Comparison of ENCODE assay signal across 25 cellular contexts in genomic region chr7:156604836-156605695, GRCh38. TPM values are rescaled to one million over a fixed set of nuclear protein-coding genes. Genes with fewer than 3 reads are reported as not detected.
DNase-seq lines count a peak whose midpoint lies in the region; ATAC-seq, FAIRE-seq and TF ChIP-seq lines count a peak whose summit lies in the region.
"Had no signal": no experiment of that assay in that cellular context is flagged by ENCODE, and none has a peak within 500 bp of the region (broad histone marks: within the 10 kb centered on the region; RNA-seq: fewer than 3 reads in every experiment).

No MANE protein-coding gene starts in this region.

- H3K9me3 ChIP-seq in IMR-90 (ENCODE audit: control insufficient read depth, insufficient read depth, low read length) (no peaks in the 10 kb centered on the region), H1 (ENCODE audit: insufficient read depth in 2 of 2, low read depth in 1 of 2, low read length in 1 of 2) (no peaks in the 10 kb centered on the region), osteoblast (ENCODE audit: low read depth, low read length) (no peaks in the 10 kb centered on the region)
- H3K9me3 ChIP-seq: MG63, SJSA1 had no signal

- H3K27ac Mint-ChIP-seq in activated naive CD4-positive, alpha-beta T cell treated with anti-CD3 and anti-CD28 coated beads, Interleukin-2, amount 10 ng/mL, durations not matched to agents 7 days and 5 days: peak overlapping the region; percentile 26
- no peak overlapping the region for H3K27ac Mint-ChIP-seq in activated naive CD4-positive, alpha-beta T cell treated with anti-CD3 and anti-CD28 coated beads, Interleukin-2, amount 50 U/mL, for 72 hours
- H3K27ac Mint-ChIP-seq: CD4-positive, alpha-beta T cell had no signal

- H3K4me3 Mint-ChIP-seq in activated naive CD4-positive, alpha-beta T cell treated with anti-CD3 and anti-CD28 coated beads, Interleukin-2, amount 10 ng/mL, durations not matched to agents 7 days and 5 days: no peak overlapping the region
- H3K4me3 Mint-ChIP-seq: CD4-positive, alpha-beta T cell had no signal

- H4K91ac ChIP-seq in IMR-90 (ENCODE audit: insufficient read depth, low read depth, low read length) (no peak overlapping the region), H1 (replicated peaks; ENCODE audit: insufficient read length, low read length) (no peak overlapping the region)

- no peaks in the 10 kb centered on the region for H4K20me1 ChIP-seq in IMR-90 (ENCODE audit: insufficient read depth, low read length)
- H4K20me1 ChIP-seq in H1 (replicated peaks in 1 of 2; ENCODE audit: control insufficient read depth in 1 of 2, insufficient read depth in 2 of 2, low read length in 2 of 2): no peaks in the 10 kb centered on the region
- no peaks in the 10 kb centered on the region for H4K20me1 ChIP-seq in osteoblast (ENCODE audit: insufficient read depth, low read length)
- H4K20me1 ChIP-seq: BLaER1 had no signal

- H3K9me1 ChIP-seq in IMR-90 (ENCODE audit: insufficient read depth, low read length): no peaks in the 10 kb centered on the region

- no peak for DNase-seq in activated naive CD4-positive, alpha-beta T cell treated with anti-CD3 and anti-CD28 coated beads, Interleukin-2, amount 10 ng/mL, durations not matched to agents 7 days and 5 days
- no peak for DNase-seq in activated naive CD4-positive, alpha-beta T cell treated with anti-CD3 and anti-CD28 coated beads, Interleukin-2, amount 50 U/mL, for 72 hours (ENCODE audit: low spot score in 2 of 2)
- DNase-seq in IMR-90 (no peak), H1 (ENCODE audit: low read depth in 1 of 2, low spot score in 2 of 2) (no peak), osteoblast (ENCODE audit: insufficient read length, low spot score, missing footprints) (peak; percentile 56), NCI-H2227 treated with DMSO at 0.1 percent for 48 hours (lab: John Stamatoyannopoulos, UW) (no peak), H4 (ENCODE audit: low spot score) (no peak), foreskin fibroblast (no peak)
- DNase-seq: CD4-positive, alpha-beta T cell; GOT3; KBM-7; NCI-H1105 treated with DMSO at 0.1 percent for 48 hours; NCI-H146; NCI-H1930; NCI-H2107; NCI-H446 treated with DMSO at 0.1 percent for 48 hours; NCI-H526; PC-9; Right ventricle myocardium superior had no signal

- no peaks in the 10 kb centered on the region for H3K4me1 ChIP-seq in IMR-90 (ENCODE audit: control insufficient read depth, insufficient read depth, low read length)
- H3K4me1 ChIP-seq in H1 (replicated peaks in 1 of 4; ENCODE audit: control insufficient read depth in 3 of 4, insufficient read depth in 4 of 4, low read length in 3 of 4): peaks cover 0 to under 1% (median 0%) of the 10 kb centered on the region in 4 experiments; a peak in 2 of 7 replicates
- no peaks in the 10 kb centered on the region for H3K4me1 ChIP-seq in osteoblast (ENCODE audit: insufficient read depth, low read length)

- TF ChIP-seq CTCF in IMR-90 (conservative IDR thresholded peaks at IDR 0.05; ENCODE audit: low read depth, low read length) (no peak), H1 (IDR thresholded peaks at IDR 0.05; ENCODE audit: control extremely low read depth in 1 of 3, insufficient read depth in 1 of 3, low read depth in 1 of 3, low read length in 3 of 3) (no peak), osteoblast (IDR thresholded peaks at IDR 0.05; ENCODE audit: extremely low read depth, low read depth, low read length) (no peak), foreskin fibroblast (IDR thresholded peaks at IDR 0.05; ENCODE audit: low read depth, low read length) (no peak)

- POLR2A ChIA-PET in IMR-90 (lab: Charles Lee; ENCODE audit: unreplicated experiment) (no interaction called here), H1 (lab: Charles Lee; ENCODE audit: partially characterized antibody) (interaction anchor here (1.0 to 1.6 kb wide), 2 partner anchors 8 to 223 kb away, joined by 3 to 4 read pairs; no protein-coding TSS in a partner anchor)

- H4K8ac ChIP-seq in IMR-90 (ENCODE audit: low read depth in 2 of 2, low read length in 2 of 2) (no peak overlapping the region), H1 (ENCODE audit: extremely low read depth, insufficient read depth, low read length) (peak overlapping the region; percentile 53)

- H3K9me3 Mint-ChIP-seq in activated naive CD4-positive, alpha-beta T cell treated with anti-CD3 and anti-CD28 coated beads, Interleukin-2, amount 10 ng/mL, durations not matched to agents 7 days and 5 days: no peaks in the 10 kb centered on the region
- H3K9me3 Mint-ChIP-seq in activated naive CD4-positive, alpha-beta T cell treated with anti-CD3 and anti-CD28 coated beads, Interleukin-2, amount 50 U/mL, for 72 hours: no peaks in the 10 kb centered on the region
- H3K9me3 Mint-ChIP-seq: CD4-positive, alpha-beta T cell had no signal

- H3K4me2 ChIP-seq in IMR-90 (ENCODE audit: low read depth, low read length) (no peak overlapping the region), H1 (ENCODE audit: insufficient read depth in 1 of 2, low read depth in 2 of 2, low read length in 2 of 2) (no peak overlapping the region), osteoblast (ENCODE audit: insufficient read depth, low read length) (no peak overlapping the region)
- H3K4me2 ChIP-seq: BLaER1, PC-9 had no signal

- H3K14ac ChIP-seq in IMR-90 (replicated peaks; ENCODE audit: low read depth, low read length) (no peak overlapping the region), H1 (ENCODE audit: insufficient read length) (no peak overlapping the region)

- TF ChIP-seq EP300 in H1 (IDR thresholded peaks at IDR 0.05; ENCODE audit: borderline replicate concordance in 1 of 2, low read depth in 2 of 2, low read length in 2 of 2): no peak

- H3K36me3 ChIP-seq in IMR-90 (ENCODE audit: control insufficient read depth, insufficient read depth, low read length): no peaks in the 10 kb centered on the region
- H3K36me3 ChIP-seq in H1 (ENCODE audit: control insufficient read depth in 2 of 4, insufficient read depth in 4 of 4, low read length in 3 of 4): no peaks in the 10 kb centered on the region
- no peaks in the 10 kb centered on the region for H3K36me3 ChIP-seq in osteoblast (ENCODE audit: insufficient read depth, low read length)
- H3K36me3 ChIP-seq: BLaER1, MG63, SJSA1 had no signal

- H3K4ac ChIP-seq in IMR-90 (ENCODE audit: low read depth, low read length) (no peak overlapping the region), H1 (replicated peaks; ENCODE audit: insufficient read length, low read depth, low read length) (no peak overlapping the region)

- no peak overlapping the region; the same call in 1 of the 2 replicates for H2BK12ac ChIP-seq in H1 (ENCODE audit: low read depth, low read length)

- H3K9ac ChIP-seq in IMR-90 (ENCODE audit: low read depth, low read length) (no peak overlapping the region), H1 (replicated peaks in 1 of 4; ENCODE audit: extremely low read depth in 1 of 4, low read depth in 3 of 4, low read length in 3 of 4) (no peak overlapping the region)
- H3K9ac ChIP-seq: BLaER1 had no signal

- no peak for ATAC-seq in activated naive CD4-positive, alpha-beta T cell treated with anti-CD3 and anti-CD28 coated beads, Interleukin-2, amount 50 U/mL, for 72 hours
- no peak for ATAC-seq in IMR-90 (ENCODE audit: low read depth)

- H3K56ac ChIP-seq in IMR-90 (ENCODE audit: extremely low read depth, insufficient read depth, low read length) (no peak overlapping the region), H1 (replicated peaks; ENCODE audit: insufficient read length, low read depth, low read length) (no peak overlapping the region)

- H4K5ac ChIP-seq in IMR-90 (ENCODE audit: low read depth, low read length) (no peak overlapping the region), H1 (ENCODE audit: insufficient read length, low read depth, low read length) (no peak overlapping the region)

- in situ Hi-C loops in IMR-90 (cut with MboI; ENCODE audit: low sequenced_read_pairs): no loop called here

- H3K4me3 ChIP-seq in IMR-90 (ENCODE audit: insufficient read depth, low read depth, low read length) (no peak overlapping the region), H1 (ENCODE audit: extremely low read depth in 1 of 4, insufficient read depth in 2 of 4, low read depth in 3 of 4, low read length in 4 of 4) (no peak overlapping the region), osteoblast (ENCODE audit: insufficient read depth, low read length) (no peak overlapping the region), foreskin fibroblast (ENCODE audit: low read depth in 1 of 2, low read length in 2 of 2) (no peak overlapping the region)
- H3K4me3 ChIP-seq: BLaER1, MG63, PC-9, SJSA1 had no signal

- H3K27ac ChIP-seq in IMR-90 (ENCODE audit: insufficient read depth, low read length) (no peak overlapping the region), H1 (ENCODE audit: low read depth, low read length) (no peak overlapping the region), osteoblast (ENCODE audit: low read depth, low read length) (no peak overlapping the region)
- H3K27ac ChIP-seq: BLaER1, HL-60, PC-9, SJSA1 had no signal

- no peak for FAIRE-seq in H1 (lab: Jason Lieb, UNC)
- FAIRE-seq: A204.1, G401.6 had no signal

- H3K36me3 Mint-ChIP-seq in activated naive CD4-positive, alpha-beta T cell treated with anti-CD3 and anti-CD28 coated beads, Interleukin-2, amount 10 ng/mL, durations not matched to agents 7 days and 5 days: no peaks in the 10 kb centered on the region
- no peaks in the 10 kb centered on the region for H3K36me3 Mint-ChIP-seq in activated naive CD4-positive, alpha-beta T cell treated with anti-CD3 and anti-CD28 coated beads, Interleukin-2, amount 50 U/mL, for 72 hours

- peaks cover 5% of the 10 kb centered on the region for H3K4me1 Mint-ChIP-seq in activated naive CD4-positive, alpha-beta T cell treated with anti-CD3 and anti-CD28 coated beads, Interleukin-2, amount 10 ng/mL, durations not matched to agents 7 days and 5 days

- CTCF ChIA-PET in activated naive CD4-positive, alpha-beta T cell treated with anti-CD3 and anti-CD28 coated beads, Interleukin-2, amount 10 ng/mL, durations not matched to agents 7 days and 5 days (lab: Charles Lee): interaction anchor here (0.9 kb wide), 1 partner anchor 8 kb away, joined by 3 read pairs; no protein-coding TSS in a partner anchor
- CTCF ChIA-PET in IMR-90 (lab: Yijun Ruan, JAX) (no interaction called here), H1 (lab: Charles Lee; ENCODE audit: partially characterized antibody) (interaction anchor here (0.6 to 1.0 kb wide), 2 partner anchors 25 to 206 kb away, joined by 3 read pairs; no protein-coding TSS in a partner anchor)

- no peaks in the 10 kb centered on the region for H3K23me2 ChIP-seq in H1 (ENCODE audit: low read depth, low read length)

- no peak overlapping the region for H3K23ac ChIP-seq in IMR-90 (ENCODE audit: low read depth, low read length)
- no peak overlapping the region for H3K23ac ChIP-seq in H1 (ENCODE audit: insufficient read length)

- intact Hi-C loops in IMR-90 (cut with micrococcal nuclease): no loop called here

- no TSS peak for BruUV-seq in IMR-90 (replicated peaks; lab: Mats Ljungman, UMichigan)

- dilution Hi-C loops in IMR-90 (cut with HindIII; ENCODE audit: low sequenced_read_pairs, unreplicated experiment): no loop called here

- H2BK15ac ChIP-seq in IMR-90 (ENCODE audit: low read depth, low read length) (no peak overlapping the region), H1 (ENCODE audit: low read length) (no peak overlapping the region)

- H2BK5ac ChIP-seq in IMR-90 (ENCODE audit: low read depth, low read length, poor library complexity, severe bottlenecking) (no peak overlapping the region), H1 (ENCODE audit: low read depth, low read length) (no peak overlapping the region)

- H3K27me3 ChIP-seq in IMR-90 (ENCODE audit: control insufficient read depth, insufficient read depth, low read length) (no peaks in the 10 kb centered on the region; the same call in 1 of the 2 replicates), H1 (replicated peaks in 1 of 4; ENCODE audit: control insufficient read depth in 3 of 4, extremely low read depth in 1 of 4, insufficient read depth in 3 of 4, low read length in 3 of 4) (no peaks in the 10 kb centered on the region), osteoblast (ENCODE audit: insufficient read depth, low read length) (peaks cover 2% of the 10 kb centered on the region)
- H3K27me3 ChIP-seq: BLaER1, MG63 had no signal

- H3K79me1 ChIP-seq in IMR-90 (ENCODE audit: low read depth in 1 of 2, low read length in 2 of 2) (no peaks in the 10 kb centered on the region), H1 (ENCODE audit: low read depth, low read length) (no peaks in the 10 kb centered on the region)

- H2BK20ac ChIP-seq in IMR-90 (ENCODE audit: low read depth, low read length) (no peak overlapping the region), H1 (ENCODE audit: low read length) (peak overlapping the region; percentile 95; the same call in 1 of the 2 replicates)

- H2BK120ac ChIP-seq in IMR-90 (ENCODE audit: low read depth, low read length): no peak overlapping the region
- H2BK120ac ChIP-seq in H1 (replicated peaks; ENCODE audit: low read depth, low read length): no peak overlapping the region

- TF ChIP-seq RAD21 in IMR-90 (IDR thresholded peaks at IDR 0.05; ENCODE audit: low read length): no peak
- TF ChIP-seq RAD21 in H1 (IDR thresholded peaks at IDR 0.05 in 1 of 2, conservative IDR thresholded peaks at IDR 0.05 in 1 of 2; ENCODE audit: low read depth in 2 of 2, low read length in 2 of 2): no peak

- 82% methylated on average over 13 of the region's 22 CpGs; no CpG with 5 or more reads in 1 of the 2 experiments for WGBS in IMR-90 (ENCODE audit: extremely low coverage in 2 of 2, insufficient read length in 1 of 2), 2 experiments
- WGBS in H1 (ENCODE audit: extremely low coverage in 1 of 2, insufficient coverage in 1 of 2, insufficient read length in 1 of 2, insufficient replicate concordance in 2 of 2, low coverage in 1 of 2, low lambda C conversion rate in 2 of 2, missing lambda C conversion rate in 1 of 2), 2 experiments: 92% methylated on average over 22 of the region's 22 CpGs; no CpG with 5 or more reads in 1 of the 2 experiments

- TF ChIP-seq POLR2A in IMR-90 (IDR thresholded peaks at IDR 0.05; ENCODE audit: low read depth, low read length): no peak
- no peak for TF ChIP-seq POLR2A in H1 (IDR thresholded peaks at IDR 0.05; ENCODE audit: control extremely low read depth in 1 of 2, low read depth in 2 of 2, low read length in 2 of 2)

- no peak overlapping the region for H2AK9ac ChIP-seq in IMR-90 (replicated peaks; ENCODE audit: low read depth, low read length, poor library complexity)

- H2AFZ ChIP-seq in IMR-90 (replicated peaks; ENCODE audit: low read length, poor library complexity) (peak overlapping the region; percentile 15), H1 (ENCODE audit: low read length) (no peak overlapping the region), osteoblast (ENCODE audit: low read length) (no peak overlapping the region)
- H2AFZ ChIP-seq: PC-9 had no signal

- H2AK5ac ChIP-seq in IMR-90 (ENCODE audit: low read depth, low read length) (no peak overlapping the region), H1 (ENCODE audit: low read depth, low read length) (no peak overlapping the region)

- H3K79me2 ChIP-seq in H1 (ENCODE audit: control insufficient read depth in 1 of 2, insufficient read depth in 2 of 2, low read length in 2 of 2) (no peaks in the 10 kb centered on the region), osteoblast (ENCODE audit: insufficient read depth, low read length) (no peaks in the 10 kb centered on the region)

- H3K27me3 Mint-ChIP-seq in activated naive CD4-positive, alpha-beta T cell treated with anti-CD3 and anti-CD28 coated beads, Interleukin-2, amount 10 ng/mL, durations not matched to agents 7 days and 5 days: peaks cover 64% of the 10 kb centered on the region

- H3K18ac ChIP-seq in IMR-90 (ENCODE audit: low read depth, low read length) (no peak overlapping the region), H1 (ENCODE audit: extremely low read depth, low read length) (no peak overlapping the region)

RNA-seq across cellular contexts. Expression of gene RNF32, which starts 35.5 kb away (rescaled TPM):
- total RNA-seq in activated naive CD4-positive, alpha-beta T cell treated with anti-CD3 and anti-CD28 coated beads, Interleukin-2, amount 50 U/mL, for 72 hours: 1 to 10 TPM in 1 of 2 donors, not detected in 1; 1.8 TPM
- 0.36 and 0.56 TPM in 2 replicates for total RNA-seq in IMR-90 (2012; rRNA removed)
- 0.56 and 0.63 TPM in 2 replicates for polyA plus RNA-seq in IMR-90 (2012; rRNA removed)
- 0.19 and 0.23 TPM in 2 replicates for polyA plus RNA-seq in IMR-90 (2012; cell fraction: cytosol; rRNA removed)
- 0.23 and 1.3 TPM in 2 replicates for polyA plus RNA-seq in IMR-90 (2012; cell fraction: nucleus; rRNA removed; ENCODE audit: low replicate concordance)
- 0.67 and 1.2 TPM in 2 replicates for total RNA-seq in H1 (2021; fragmentation: NEBNext Ultra II Directional; extraction: Animal tissue kit (Norgen Biotek cat#: 25700))
- 0.48 and 0.72 TPM in 2 replicates for polyA plus RNA-seq in H1 (2011; rRNA removed)
- 0.97 TPM for polyA plus RNA-seq in H1 (2011; cell fraction: cytosol; rRNA removed)
- 1.0 TPM for polyA plus RNA-seq in H1 (2011; cell fraction: nucleus; rRNA removed)
- 0.56 to 1.6 TPM (median 0.93 TPM) in 4 replicates for polyA plus RNA-seq in H1 (2012, experiment 1 of 2)
- polyA plus RNA-seq in H1 (2012, experiment 2 of 2): 0.42 TPM
- polyA plus RNA-seq in H1 (2013, experiment 1 of 2): 1.4 TPM
- 1.6 TPM for polyA plus RNA-seq in H1 (2013, experiment 2 of 2)
- polyA minus RNA-seq in H1 (2011; rRNA and poly(A)+ RNA removed): 0.46 and 0.57 TPM in 2 replicates
- not detected for polyA minus RNA-seq in H1 (2011; cell fraction: cytosol; rRNA and poly(A)+ RNA removed)
- 1.2 TPM for polyA minus RNA-seq in H1 (2011; cell fraction: nucleus; rRNA and poly(A)+ RNA removed)
- under 0.01 and 0.29 TPM in 2 replicates for total RNA-seq in osteoblast
- 1.4 and 3.8 TPM in 2 replicates for total RNA-seq in H4 (2014; rRNA removed; shearing (Covaris generic))
